In genomic region chr2:30910686-30911085, GRCh38 we compare ENCODE assay signal across 19 cellular contexts.
"Had no signal": no experiment of that assay in that cellular context is flagged by ENCODE, and none has a peak within 500 bp of the region (broad histone marks: within the 10 kb centered on the region; RNA-seq: fewer than 3 reads in every experiment).

No MANE protein-coding gene starts in this region.

- DNase-seq: KBM-7, MV-4-11, NCI-H1048, NCI-H1105, NCI-H1417, NCI-H1436 treated with DMSO at 0.1 percent for 48 hours, NCI-H187, NCI-H2029, NCI-H2081 treated with DMSO at 0.1 percent for 48 hours, NCI-H2171, NCI-H226, NCI-H446, NCI-H510A, NCI-H524 treated with DMSO at 0.1 percent for 48 hours, NCI-H69, NCI-H774, Right ventricle myocardium superior, RPMI8226, SIG-M5 had no signal
